1 cellular context compared by ENCODE assay signal in the genomic region with DNA sequence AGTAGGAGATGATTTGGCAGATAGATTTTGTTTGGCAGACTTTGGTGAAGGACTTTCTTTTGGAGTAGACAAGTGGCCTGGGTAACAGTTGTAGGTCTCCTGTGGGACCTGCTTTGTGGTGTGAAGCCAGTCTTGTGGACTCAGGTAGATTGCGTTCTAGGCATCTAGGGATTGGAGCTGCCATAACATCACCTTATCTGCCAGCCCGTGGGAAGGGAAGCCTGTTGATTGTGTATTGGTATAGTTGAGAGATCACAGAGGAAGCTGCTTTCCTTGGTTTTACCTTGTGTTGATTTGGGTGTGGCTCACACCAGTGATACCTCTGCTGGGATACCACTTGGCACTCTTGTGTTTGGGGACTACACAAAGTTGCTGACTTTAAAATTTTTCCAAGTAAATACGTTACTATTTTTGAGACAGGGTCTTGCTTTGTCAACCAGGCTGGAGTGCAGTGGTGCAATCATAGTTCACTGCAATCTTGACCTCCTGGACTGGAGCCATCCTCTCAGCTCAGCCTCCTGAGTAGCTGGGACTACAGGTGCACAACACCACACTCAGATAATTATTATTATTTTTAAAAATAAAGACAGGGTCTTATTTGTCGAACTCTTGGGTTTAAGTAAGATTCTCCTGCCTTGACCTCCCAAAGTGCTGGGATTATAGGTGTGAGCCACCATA.
TF ChIP-seq lines count a peak whose summit lies in the region.

No MANE protein-coding gene starts in this region.

TF ChIP-seq in K562, 482 proteins besides CTCF, POLR2A, EP300 and RAD21:
- TF ChIP-seq ZNF143 (CRISPR knock-in tag; IDR thresholded peaks at IDR 0.05), result no peak
- 0 out of 2 replicates have a peak, but pooled peaks have one; percentile 11 for TF ChIP-seq ZNF316 (IDR thresholded peaks at IDR 0.05)
